1 cellular context compared by ENCODE assay signal in genomic region chr11:120296554-120296953, GRCh38.
TF ChIP-seq lines count a peak whose summit lies in the region.

No MANE protein-coding gene starts in this region.

TF ChIP-seq in SK-N-SH, 30 proteins besides CTCF, POLR2A, EP300 and RAD21 (continued from another document):
- TF ChIP-seq REST (IDR thresholded peaks at IDR 0.05; ENCODE audit: low read depth, low read length) (no peak), FOSL2 (IDR thresholded peaks at IDR 0.05; ENCODE audit: borderline replicate concordance, low read depth) (no peak), POLR2AphosphoS5 (IDR thresholded peaks at IDR 0.05; ENCODE audit: low read depth, low read length) (no peak), GABPA (IDR thresholded peaks at IDR 0.05; ENCODE audit: low read depth) (no peak), TAF1 (IDR thresholded peaks at IDR 0.05; ENCODE audit: borderline replicate concordance, low read depth, low read length) (no peak), YY1 (IDR thresholded peaks at IDR 0.05; ENCODE audit: low read depth) (no peak), TEAD4 (IDR thresholded peaks at IDR 0.05; ENCODE audit: borderline replicate concordance, insufficient read depth) (no peak), RXRA (IDR thresholded peaks at IDR 0.05; ENCODE audit: borderline replicate concordance, low read depth) (no peak)
